Comparison of ENCODE assay signal across 27 cellular contexts in the genomic region with DNA sequence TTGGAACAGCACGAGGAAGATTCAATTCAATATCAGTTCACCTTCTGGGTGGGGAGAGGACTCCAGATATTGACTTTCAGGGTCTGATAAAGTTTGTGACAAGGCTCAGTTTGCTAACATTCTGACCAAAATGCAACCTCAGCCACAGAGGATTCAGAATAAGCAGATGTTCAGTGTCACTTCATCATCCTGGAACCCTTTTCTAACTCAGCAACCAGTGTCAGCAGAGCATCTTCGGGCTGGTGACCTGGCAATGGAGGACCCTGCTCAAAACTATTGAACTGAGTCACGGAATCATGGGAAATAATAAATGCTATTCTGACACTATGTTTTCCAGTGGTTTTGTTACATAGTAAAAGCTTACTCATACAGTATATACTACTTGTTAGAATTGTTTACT.
"Had no signal": no experiment of that assay in that cellular context is flagged by ENCODE, and none has a peak within 500 bp of the region (broad histone marks: within the 10 kb centered on the region; RNA-seq: fewer than 3 reads in every experiment).

No MANE protein-coding gene starts in this region.

- H3K27ac ChIP-seq: heart right ventricle, hepatocyte, left ventricle myocardium inferior, neural progenitor cell, neutrophil, ovary, right atrium auricular region, right lobe of liver, stomach, testis, thyroid gland, transverse colon, upper lobe of right lung had no signal

- H3K4me1 ChIP-seq: neural progenitor cell, right lobe of liver, stomach, testis, thyroid gland, transverse colon, upper lobe of right lung had no signal

- H3K4me1 Mint-ChIP-seq: stimulated activated naive B cell treated with anti-CD40 and anti-IgM and Interleukin-4, amounts not matched to agents 10 μg/mL and 1 μg/mL and 100 μg/mL, for 72 hours had no signal

- H3K9ac ChIP-seq: neural progenitor cell had no signal

- H3K27me3 Mint-ChIP-seq: naive thymus-derived CD8-positive, alpha-beta T cell; stimulated activated naive B cell treated with anti-CD40 and anti-IgM and Interleukin-4, amounts not matched to agents 10 μg/mL and 1 μg/mL and 100 μg/mL, for 72 hours had no signal

- H3K27me3 ChIP-seq: heart right ventricle, hepatocyte, neural progenitor cell, neutrophil, ovary, right atrium auricular region, right lobe of liver, stomach, testis, thyroid gland, transverse colon, upper lobe of right lung had no signal

- H3K36me3 Mint-ChIP-seq: neural progenitor cell; stimulated activated naive B cell treated with anti-CD40 and anti-IgM and Interleukin-4, amounts not matched to agents 10 μg/mL and 1 μg/mL and 100 μg/mL, for 72 hours had no signal

- ATAC-seq: heart right ventricle; naive thymus-derived CD8-positive, alpha-beta T cell; right lobe of liver; stimulated activated naive B cell treated with anti-CD40 and anti-IgM and Interleukin-4, amounts not matched to agents 10 μg/mL and 1 μg/mL and 100 μg/mL, for 72 hours; stimulated activated naive CD8-positive, alpha-beta T cell treated with anti-CD3 and anti-CD28 coated beads, Interleukin-15, Interleukin-2, amounts not matched to agents 100 U/mL and 50 U/mL, for 24 hours; upper lobe of right lung had no signal

- H3K4me3 Mint-ChIP-seq: naive thymus-derived CD8-positive, alpha-beta T cell; nephron; neural progenitor cell; stimulated activated naive B cell treated with anti-CD40 and anti-IgM and Interleukin-4, amounts not matched to agents 10 μg/mL and 1 μg/mL and 100 μg/mL, for 72 hours had no signal

- H3K9me3 Mint-ChIP-seq: nephron, neural progenitor cell had no signal

- H3K4me3 ChIP-seq: heart right ventricle, hepatocyte, left ventricle myocardium inferior, lung, neural progenitor cell, ovary, right atrium auricular region, right lobe of liver, skin epidermis, stomach, testis, thyroid gland, transverse colon, upper lobe of right lung had no signal

- H2AFZ ChIP-seq: hepatocyte, neural progenitor cell had no signal

- H3K4me2 ChIP-seq: hepatocyte, neural progenitor cell had no signal

- H3K9me3 ChIP-seq: heart right ventricle, left ventricle myocardium inferior, neutrophil, ovary, right atrium auricular region, right lobe of liver, stomach, testis, thyroid gland, transverse colon, upper lobe of right lung had no signal

- H3K27ac Mint-ChIP-seq: nephron; neural progenitor cell; progenitor cell of endocrine pancreas; stimulated activated naive B cell treated with anti-CD40 and anti-IgM and Interleukin-4, amounts not matched to agents 10 μg/mL and 1 μg/mL and 100 μg/mL, for 72 hours had no signal

- DNase-seq: heart right ventricle; islet precursor cell; left ventricle myocardium inferior; midbrain; naive thymus-derived CD8-positive, alpha-beta T cell; occipital lobe; ovary; right lobe of liver; stimulated activated CD4-positive, alpha-beta T cell treated with anti-CD3 and anti-CD28 coated beads, Interleukin-12 subunit alpha, Interleukin-12 subunit beta, amount 100 ng/mL, for 4 hours; stimulated activated CD4-positive, alpha-beta T cell treated with anti-CD3 and anti-CD28 coated beads, Interleukin-15, amount 100 ng/mL, for 24 hours; stimulated activated CD4-positive, alpha-beta T cell treated with anti-CD3 and anti-CD28 coated beads, Interleukin-4, amount 100 ng/mL, for 4 hours; stimulated activated CD8-positive, alpha-beta memory T cell treated with anti-CD3 and anti-CD28 coated beads, Interleukin-4, amount 100 ng/mL, for 48 hours; stimulated activated naive B cell treated with anti-CD40 and anti-IgM and Interleukin-4, amounts not matched to agents 10 μg/mL and 1 μg/mL and 100 μg/mL, for 72 hours; stimulated activated naive CD8-positive, alpha-beta T cell treated with anti-CD3 and anti-CD28 coated beads, Interleukin-15, Interleukin-2, amounts not matched to agents 100 U/mL and 50 U/mL, for 24 hours; stomach; testis; thyroid gland; transverse colon; upper lobe of right lung had no signal

- H3K36me3 ChIP-seq: heart right ventricle, left ventricle myocardium inferior, neural progenitor cell, neutrophil, ovary, right atrium auricular region, right lobe of liver, stomach, thyroid gland, transverse colon, upper lobe of right lung had no signal

- H3K79me2 ChIP-seq: hepatocyte had no signal
